In the genomic region with DNA sequence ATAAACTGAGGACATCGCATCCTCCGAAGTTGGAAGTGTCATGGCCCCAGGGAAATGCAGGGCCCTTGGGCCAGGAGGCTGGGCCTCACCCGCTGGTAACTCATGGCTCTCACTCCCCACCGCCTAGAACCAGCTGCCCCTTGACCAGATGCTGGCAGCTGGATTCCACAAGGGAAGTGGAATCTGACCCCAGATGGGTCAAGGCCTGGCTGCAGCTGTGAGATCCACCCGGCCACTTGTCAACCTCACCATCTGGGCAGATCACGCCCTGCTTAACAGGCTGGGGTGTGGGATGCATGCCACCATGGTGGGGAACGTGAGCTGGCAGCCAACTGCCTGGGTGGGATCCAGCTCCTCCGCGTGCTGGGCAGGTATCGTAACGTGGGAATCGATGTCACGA, we compare ENCODE assay signal across 18 cellular contexts. TPM values are rescaled to one million over a fixed set of nuclear protein-coding genes. Genes with fewer than 3 reads are reported as not detected.
DNase-seq lines count a peak whose midpoint lies in the region; ATAC-seq, FAIRE-seq and TF ChIP-seq lines count a peak whose summit lies in the region.
"Had no signal": no experiment of that assay in that cellular context is flagged by ENCODE, and none has a peak within 500 bp of the region (broad histone marks: within the 10 kb centered on the region; RNA-seq: fewer than 3 reads in every experiment).

No MANE protein-coding gene starts in this region.

- no peaks in the 10 kb centered on the region; a peak in 1 of 7 replicates for H3K27me3 ChIP-seq in H1 (replicated peaks in 1 of 4; ENCODE audit: control insufficient read depth in 3 of 4, extremely low read depth in 1 of 4, insufficient read depth in 3 of 4, low read length in 3 of 4)
- peaks cover 0 to 35% (median 0%) of the 10 kb centered on the region in 3 experiments for H3K27me3 ChIP-seq in neuronal stem cell (ENCODE audit: control insufficient read depth in 3 of 3, insufficient read depth in 3 of 3, low read depth in 1 of 3, low read length in 3 of 3)

- no peak for TF ChIP-seq CTCF in H1 (IDR thresholded peaks at IDR 0.05; ENCODE audit: control extremely low read depth in 1 of 3, insufficient read depth in 1 of 3, low read depth in 1 of 3, low read length in 3 of 3)

- CTCF ChIA-PET in H1 (lab: Charles Lee; ENCODE audit: partially characterized antibody), result interaction anchor here (0.8 to 4.6 kb wide), 4 partner anchors 12 to 168 kb away, joined by 3 to 22 read pairs (median 4); no protein-coding TSS in a partner anchor

- H4K8ac ChIP-seq in H1 (ENCODE audit: extremely low read depth, insufficient read depth, low read length), result peak overlapping the region; percentile 46; the same call in 1 of the 2 replicates
- no peak overlapping the region for H4K8ac ChIP-seq in neuronal stem cell (ENCODE audit: low read depth, low read length)

- H3K4me2 ChIP-seq in H1 (ENCODE audit: insufficient read depth in 1 of 2, low read depth in 2 of 2, low read length in 2 of 2) (no peak overlapping the region), neuronal stem cell (ENCODE audit: insufficient read depth, low read length, poor library complexity, severe bottlenecking) (no peak overlapping the region)

- no peaks in the 10 kb centered on the region for H3K79me2 ChIP-seq in H1 (ENCODE audit: control insufficient read depth in 1 of 2, insufficient read depth in 2 of 2, low read length in 2 of 2)

- no peaks in the 10 kb centered on the region for H3K36me3 ChIP-seq in H1 (ENCODE audit: control insufficient read depth in 2 of 4, insufficient read depth in 4 of 4, low read length in 3 of 4)
- no peaks in the 10 kb centered on the region for H3K36me3 ChIP-seq in neuronal stem cell (replicated peaks in 1 of 2; ENCODE audit: control insufficient read depth in 2 of 2, insufficient read depth in 2 of 2, low read length in 2 of 2)

- H3K9ac ChIP-seq in H1 (replicated peaks in 1 of 4; ENCODE audit: extremely low read depth in 1 of 4, low read depth in 3 of 4, low read length in 3 of 4) (no peak overlapping the region), neuronal stem cell (ENCODE audit: low read depth, low read length, poor library complexity) (no peak overlapping the region)
- H3K9ac ChIP-seq: GM23248 had no signal

- TF ChIP-seq RAD21 in H1 (IDR thresholded peaks at IDR 0.05 in 1 of 2, conservative IDR thresholded peaks at IDR 0.05 in 1 of 2; ENCODE audit: low read depth in 2 of 2, low read length in 2 of 2), result no peak

- no peak for TF ChIP-seq EP300 in H1 (IDR thresholded peaks at IDR 0.05; ENCODE audit: borderline replicate concordance in 1 of 2, low read depth in 2 of 2, low read length in 2 of 2)

- H2BK120ac ChIP-seq in H1 (replicated peaks; ENCODE audit: low read depth, low read length) (no peak overlapping the region), neuronal stem cell (ENCODE audit: low read depth, low read length) (no peak overlapping the region)

- H4K91ac ChIP-seq in H1 (replicated peaks; ENCODE audit: insufficient read length, low read length) (no peak overlapping the region), neuronal stem cell (ENCODE audit: low read depth, low read length, poor library complexity) (no peak overlapping the region)

- no peak for TF ChIP-seq POLR2A in H1 (IDR thresholded peaks at IDR 0.05; ENCODE audit: control extremely low read depth in 1 of 2, low read depth in 2 of 2, low read length in 2 of 2)

- H3K18ac ChIP-seq in H1 (ENCODE audit: extremely low read depth, low read length) (no peak overlapping the region; the same call in 1 of the 2 replicates), neuronal stem cell (ENCODE audit: low read length) (peak overlapping the region; percentile 3)

- H2BK12ac ChIP-seq in H1 (ENCODE audit: low read depth, low read length) (no peak overlapping the region), neuronal stem cell (ENCODE audit: low read length) (peak overlapping the region; percentile 63)

- no peak for DNase-seq in H1 (ENCODE audit: low read depth in 1 of 2, low spot score in 2 of 2)
- no peak for DNase-seq in neuronal stem cell (ENCODE audit: low spot score)
- DNase-seq: Caco-2; CD4-positive, CD25-positive, alpha-beta regulatory T cell; CD8-positive, alpha-beta T cell; DMS53; DMS79 treated with DMSO at 0.1 percent for 48 hours; GF-D8; H9 had no signal

- 91% methylated on average over 13 of the region's 13 CpGs; no CpG with 5 or more reads in 1 of the 2 experiments for WGBS in H1 (ENCODE audit: extremely low coverage in 1 of 2, insufficient coverage in 1 of 2, insufficient read length in 1 of 2, insufficient replicate concordance in 2 of 2, low coverage in 1 of 2, low lambda C conversion rate in 2 of 2, missing lambda C conversion rate in 1 of 2), 2 experiments
- no CpG with 5 or more reads among the region's 13 CpGs for WGBS in neuronal stem cell (ENCODE audit: extremely low coverage in 2 of 2, insufficient read length in 2 of 2, insufficient replicate concordance in 1 of 2), 2 donors

- peak overlapping the region; percentile 44 for H3K27ac ChIP-seq in angular gyrus (ENCODE audit: low read depth, low read length)
- H3K27ac ChIP-seq in H1 (ENCODE audit: low read depth, low read length), result no peak overlapping the region
- no peak overlapping the region for H3K27ac ChIP-seq in neuronal stem cell (replicated peaks; ENCODE audit: low read length)
- H3K27ac ChIP-seq: C4-2B, GM23248 had no signal

- H3K14ac ChIP-seq in H1 (ENCODE audit: insufficient read length) (no peak overlapping the region), neuronal stem cell (ENCODE audit: low read length) (peak overlapping the region; percentile 47)

- H2BK5ac ChIP-seq in H1 (ENCODE audit: low read depth, low read length) (no peak overlapping the region), neuronal stem cell (ENCODE audit: low read length) (peak overlapping the region; percentile 15)

- H3K79me1 ChIP-seq in H1 (ENCODE audit: low read depth, low read length) (no peaks in the 10 kb centered on the region), neuronal stem cell (ENCODE audit: low read depth, low read length) (no peaks in the 10 kb centered on the region)

- no peak overlapping the region for H3K4me3 ChIP-seq in H1 (ENCODE audit: extremely low read depth in 1 of 4, insufficient read depth in 2 of 4, low read depth in 3 of 4, low read length in 4 of 4)
- no peak overlapping the region for H3K4me3 ChIP-seq in neuronal stem cell (ENCODE audit: low read length in 2 of 2)
- H3K4me3 ChIP-seq: GM23248 had no signal

- no peak overlapping the region for H3K56ac ChIP-seq in H1 (replicated peaks; ENCODE audit: insufficient read length, low read depth, low read length)

- POLR2A ChIA-PET in H1 (lab: Charles Lee; ENCODE audit: partially characterized antibody), result interaction anchor here (1.4 kb wide), 1 partner anchor 9 kb away, joined by 4 read pairs; no protein-coding TSS in a partner anchor

- no peak overlapping the region for H2BK15ac ChIP-seq in H1 (ENCODE audit: low read length)
- H2BK15ac ChIP-seq in neuronal stem cell (ENCODE audit: low read length), result peak overlapping the region; percentile 90

- no peak overlapping the region for H4K5ac ChIP-seq in H1 (ENCODE audit: insufficient read length, low read depth, low read length)

- H3K23ac ChIP-seq in H1 (ENCODE audit: insufficient read length) (no peak overlapping the region), neuronal stem cell (ENCODE audit: low read depth, low read length, poor library complexity) (peak overlapping the region; percentile 46)

- no peak for ATAC-seq in GM19463 (IDR thresholded peaks at IDR 0.05; ENCODE audit: unreplicated experiment)
- no peak for ATAC-seq in HG03135 (IDR thresholded peaks at IDR 0.05; ENCODE audit: unreplicated experiment)
- ATAC-seq in GM21717 (IDR thresholded peaks at IDR 0.05; ENCODE audit: unreplicated experiment), result no peak
- ATAC-seq: CD8-positive, alpha-beta T cell; HCT116 had no signal

- H3K4ac ChIP-seq in H1 (replicated peaks; ENCODE audit: insufficient read length, low read depth, low read length) (no peak overlapping the region), neuronal stem cell (ENCODE audit: low read length) (peak overlapping the region; percentile 43)

- H3K4me1 ChIP-seq in H1 (replicated peaks in 1 of 4; ENCODE audit: control insufficient read depth in 3 of 4, insufficient read depth in 4 of 4, low read length in 3 of 4), result no peaks in the 10 kb centered on the region
- H3K4me1 ChIP-seq in neuronal stem cell (ENCODE audit: control insufficient read depth in 2 of 2, insufficient read depth in 1 of 2, low read depth in 1 of 2, low read length in 2 of 2), result peaks cover 0 to 6% of the 10 kb centered on the region in 2 donors
- H3K4me1 ChIP-seq: Caco-2 had no signal

- H4K20me1 ChIP-seq in H1 (replicated peaks in 1 of 2; ENCODE audit: control insufficient read depth in 1 of 2, insufficient read depth in 2 of 2, low read length in 2 of 2), result peaks cover 0 to 2% of the 10 kb centered on the region in 2 experiments

- H2AK5ac ChIP-seq in H1 (ENCODE audit: low read depth, low read length) (no peak overlapping the region), neuronal stem cell (ENCODE audit: low read depth, low read length) (peak overlapping the region; percentile 72)

- no peak overlapping the region for H2BK20ac ChIP-seq in H1 (ENCODE audit: low read length)

- H3K9me3 ChIP-seq in H1 (ENCODE audit: insufficient read depth in 2 of 2, low read depth in 1 of 2, low read length in 1 of 2) (no peaks in the 10 kb centered on the region), neuronal stem cell (replicated peaks in 1 of 2; ENCODE audit: control insufficient read depth in 2 of 2, insufficient read depth in 1 of 2, low read depth in 1 of 2, low read length in 2 of 2) (no peaks in the 10 kb centered on the region)
- H3K9me3 ChIP-seq: Caco-2 had no signal

- H3K23me2 ChIP-seq in H1 (ENCODE audit: low read depth, low read length), result no peaks in the 10 kb centered on the region

- FAIRE-seq in H1 (lab: Jason Lieb, UNC), result no peak
- FAIRE-seq: GM12891, GM18507 had no signal

- no peak overlapping the region for H2AFZ ChIP-seq in H1 (ENCODE audit: low read length)
- H2AFZ ChIP-seq in neuronal stem cell (ENCODE audit: low read length), result no peak overlapping the region
- H2AFZ ChIP-seq: GM23248 had no signal

TF ChIP-seq in H1, 55 proteins besides CTCF, POLR2A, EP300 and RAD21 (continues in another document):
- TF ChIP-seq NRF1 (IDR thresholded peaks at IDR 0.05; ENCODE audit: low read depth, low read length) (no peak), ZNF274 (IDR thresholded peaks at IDR 0.05; ENCODE audit: borderline replicate concordance, extremely low read depth, low read length) (no peak), HDAC2 (IDR thresholded peaks at IDR 0.05; ENCODE audit: borderline replicate concordance in 1 of 2, low read depth in 2 of 2, low read length in 2 of 2) (no peak)

RNA-seq across cellular contexts. Expression of a gene that starts 25.5 kb away (rescaled TPM):
- 7.0 and 7.1 TPM in 2 replicates for total RNA-seq in H1 (2021; fragmentation: NEBNext Ultra II Directional; extraction: Animal tissue kit (Norgen Biotek cat#: 25700))
- 4.5 and 6.2 TPM in 2 replicates for polyA plus RNA-seq in H1 (2011; rRNA removed)
- 5.9 TPM for polyA plus RNA-seq in H1 (2011; cell fraction: cytosol; rRNA removed)
- 19.4 TPM for polyA plus RNA-seq in H1 (2011; cell fraction: nucleus; rRNA removed)
- polyA plus RNA-seq in H1 (2012, experiment 1 of 2), result 7.0 to 8.9 TPM (median 7.3 TPM) in 4 replicates
- polyA plus RNA-seq in H1 (2012, experiment 2 of 2), result 5.2 TPM
- 2.9 TPM for polyA plus RNA-seq in H1 (2013, experiment 1 of 2)
- polyA plus RNA-seq in H1 (2013, experiment 2 of 2), result 2.9 TPM
- 3.6 and 4.9 TPM in 2 replicates for polyA minus RNA-seq in H1 (2011; rRNA and poly(A)+ RNA removed)
- polyA minus RNA-seq in H1 (2011; cell fraction: cytosol; rRNA and poly(A)+ RNA removed), result 5.2 TPM
- 6.5 TPM for polyA minus RNA-seq in H1 (2011; cell fraction: nucleus; rRNA and poly(A)+ RNA removed)
- polyA plus RNA-seq in neuronal stem cell (2013, experiment 1 of 2), result 5.4 TPM
- 6.0 TPM for polyA plus RNA-seq in neuronal stem cell (2013, experiment 2 of 2)
